Comparison of ENCODE assay signal across 4 cellular contexts in the genomic region with DNA sequence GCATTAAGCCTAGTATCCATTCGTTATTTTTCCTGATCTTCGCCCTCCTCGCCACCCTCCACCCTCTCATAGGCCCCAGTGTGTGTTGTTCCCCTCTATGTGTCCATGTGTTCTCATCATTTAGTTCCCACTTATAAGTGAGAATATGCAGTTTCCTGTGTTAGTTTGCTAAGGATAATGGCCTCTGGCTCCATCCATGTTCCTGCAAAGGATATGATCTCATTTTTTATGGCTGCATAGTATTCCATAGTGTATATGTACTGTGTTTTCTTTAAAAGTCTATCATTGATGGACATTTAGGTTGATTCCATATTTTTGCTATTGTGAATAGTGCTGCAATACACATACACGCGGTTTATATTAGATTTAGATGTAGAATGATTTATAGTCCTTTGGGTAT. TPM values are rescaled to one million over a fixed set of nuclear protein-coding genes. Genes with fewer than 3 reads are reported as not detected.
"Had no signal": no experiment of that assay in that cellular context is flagged by ENCODE, and none has a peak within 500 bp of the region (broad histone marks: within the 10 kb centered on the region; RNA-seq: fewer than 3 reads in every experiment).

No MANE protein-coding gene starts in this region.

RNA-seq across cellular contexts. Expression of a gene that starts 6.1 kb away (rescaled TPM):
- total RNA-seq: LHCN-M2, M059J, MCF 10A, NCI-H460 had no signal

RNA-seq across cellular contexts. Expression of a gene that starts 14.9 kb away (rescaled TPM):
- total RNA-seq: LHCN-M2, MCF 10A, NCI-H460 had no signal

RNA-seq across cellular contexts. Expression of a gene that starts 27.2 kb away (rescaled TPM):
- total RNA-seq: LHCN-M2, M059J, MCF 10A, NCI-H460 had no signal
